In genomic region chr5:83590966-83591365, GRCh38 we compare ENCODE assay signal across 24 cellular contexts.
"Had no signal": no experiment of that assay in that cellular context is flagged by ENCODE, and none has a peak within 500 bp of the region (broad histone marks: within the 10 kb centered on the region; RNA-seq: fewer than 3 reads in every experiment).

No MANE protein-coding gene starts in this region.

- H3K9me3 Mint-ChIP-seq: activated B cell treated with CpG ODN at 0.5 μM for 24 hours; activated CD4-positive, alpha-beta T cell treated with anti-CD3 and anti-CD28 coated beads, Interleukin-2, amount 10 ng/mL, durations not matched to agents 24 days and 14 days; activated naive CD4-positive, alpha-beta T cell treated with anti-CD3 and anti-CD28 coated beads, Interleukin-2, amount 50 U/mL, for 72 hours; activated T-cell treated with anti-CD3 and anti-CD28 coated beads, Interleukin-2, amount 50 U/mL, for 72 hours; memory B cell had no signal

- H3K4me1 ChIP-seq: body of pancreas, esophagus squamous epithelium, stomach had no signal

- H3K4me1 Mint-ChIP-seq: activated B cell treated with CpG ODN at 0.5 μM for 24 hours; activated CD4-positive, alpha-beta T cell treated with anti-CD3 and anti-CD28 coated beads, Interleukin-2, amount 10 ng/mL, durations not matched to agents 24 days and 14 days; memory B cell; natural killer cell had no signal

- H3K9me3 ChIP-seq: body of pancreas, esophagus squamous epithelium, mucosa of descending colon, stomach had no signal

- FAIRE-seq: colon, endothelial cell of umbilical vein, small intestine, TTC549 had no signal

- H3K4me3 Mint-ChIP-seq: activated B cell treated with CpG ODN at 0.5 μM for 24 hours; activated CD4-positive, alpha-beta T cell treated with anti-CD3 and anti-CD28 coated beads, Interleukin-2, amount 10 ng/mL, durations not matched to agents 24 days and 14 days; activated CD8-positive, alpha-beta T cell treated with anti-CD3 and anti-CD28 coated beads, Interleukin-2, amount 10 ng/mL, durations not matched to agents 7 days and 5 days; activated T-cell treated with anti-CD3 and anti-CD28 coated beads, Interleukin-2, amount 50 U/mL, for 72 hours; memory B cell; natural killer cell had no signal

- ATAC-seq: activated CD8-positive, alpha-beta T cell treated with anti-CD3 and anti-CD28 coated beads, Interleukin-2, amount 10 ng/mL, durations not matched to agents 7 days and 5 days; activated naive CD4-positive, alpha-beta T cell treated with anti-CD3 and anti-CD28 coated beads, Interleukin-2, amount 50 U/mL, for 72 hours; activated T-cell treated with anti-CD3 and anti-CD28 coated beads, Interleukin-2, amount 50 U/mL, for 72 hours; body of pancreas; left ventricle myocardium superior; mucosa of descending colon; natural killer cell had no signal

- H3K4me3 ChIP-seq: body of pancreas, esophagus squamous epithelium, mucosa of descending colon, stomach had no signal

- H3K27ac ChIP-seq: body of pancreas, esophagus squamous epithelium, stomach had no signal

- H3K27ac Mint-ChIP-seq: activated B cell treated with CpG ODN at 0.5 μM for 24 hours; activated CD4-positive, alpha-beta T cell treated with anti-CD3 and anti-CD28 coated beads, Interleukin-2, amount 10 ng/mL, durations not matched to agents 24 days and 14 days; activated CD8-positive, alpha-beta T cell treated with anti-CD3 and anti-CD28 coated beads, Interleukin-2, amount 10 ng/mL, durations not matched to agents 7 days and 5 days; activated naive CD4-positive, alpha-beta T cell treated with anti-CD3 and anti-CD28 coated beads, Interleukin-2, amount 50 U/mL, for 72 hours; activated T-cell treated with anti-CD3 and anti-CD28 coated beads, Interleukin-2, amount 50 U/mL, for 72 hours; memory B cell; natural killer cell had no signal

- DNase-seq: activated B cell treated with CpG ODN at 0.5 μM for 24 hours; activated CD4-positive, alpha-beta T cell treated with anti-CD3 and anti-CD28 coated beads, Interleukin-2, amount 10 ng/mL, durations not matched to agents 24 days and 14 days; activated CD8-positive, alpha-beta memory T cell treated with anti-CD3 and anti-CD28 coated beads, Interleukin-2, amount 50 U/mL, for 48 hours; activated CD8-positive, alpha-beta T cell treated with anti-CD3 and anti-CD28 coated beads, Interleukin-2, amount 10 ng/mL, durations not matched to agents 7 days and 5 days; activated gamma-delta T cell; activated T-cell treated with anti-CD3 and anti-CD28 coated beads, Interleukin-2, amount 50 U/mL, for 72 hours; amygdala; body of pancreas; caudate nucleus; effector CD8-positive, alpha-beta T cell; esophagus squamous epithelium; foreskin melanocyte; kidney glomerular epithelial cell; left ventricle myocardium superior; mucosa of descending colon; natural killer cell; small intestine; stomach; T-helper 2 cell had no signal

- H3K27me3 Mint-ChIP-seq: activated CD4-positive, alpha-beta T cell treated with anti-CD3 and anti-CD28 coated beads, Interleukin-2, amount 10 ng/mL, durations not matched to agents 24 days and 14 days; memory B cell had no signal

- H3K36me3 Mint-ChIP-seq: activated naive CD4-positive, alpha-beta T cell treated with anti-CD3 and anti-CD28 coated beads, Interleukin-2, amount 50 U/mL, for 72 hours; memory B cell; natural killer cell had no signal

- H3K36me3 ChIP-seq: esophagus squamous epithelium, stomach had no signal

- H3K27me3 ChIP-seq: body of pancreas, esophagus squamous epithelium, stomach had no signal
